In the genomic region with DNA sequence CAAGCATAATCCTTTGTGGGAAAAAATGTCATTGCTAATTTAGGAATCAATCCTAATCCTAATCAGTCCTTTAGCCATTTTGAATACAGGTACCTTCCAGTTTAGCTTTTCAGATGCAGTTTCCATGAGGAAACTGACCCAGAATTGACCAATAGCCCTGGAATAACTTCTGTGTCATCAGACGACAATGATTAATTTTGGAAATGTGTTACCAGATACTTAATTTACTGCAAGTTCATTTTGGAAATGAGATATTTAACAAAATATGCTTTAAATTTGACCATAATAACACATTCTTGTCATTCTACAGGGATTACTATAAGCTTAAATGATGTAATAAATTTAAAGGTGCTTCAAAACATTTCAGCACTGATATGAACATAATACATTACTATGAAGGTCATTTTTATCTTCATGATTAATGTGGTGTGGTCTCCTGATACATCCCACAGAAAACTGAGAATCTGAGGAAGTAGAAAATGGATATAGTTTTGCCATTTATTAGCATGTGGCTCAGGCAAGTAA, we compare ENCODE assay signal across 25 cellular contexts.
A peak's percentile ranks its signal among the peaks of the same experiment; 100 is the strongest.
DNase-seq lines count a peak whose midpoint lies in the region; ATAC-seq and TF ChIP-seq lines count a peak whose summit lies in the region.
"Had no signal": no experiment of that assay in that cellular context is flagged by ENCODE, and none has a peak within 500 bp of the region (broad histone marks: within the 10 kb centered on the region; RNA-seq: fewer than 3 reads in every experiment).

No MANE protein-coding gene starts in this region.

- no peak overlapping the region for H3K27ac ChIP-seq in ovary
- H3K27ac ChIP-seq: BLaER1 treated with 17β-estradiol and CSF1 and Interleukin-3, amounts not matched to agents 10 nM and 100 nM; SJCRH30 had no signal

- peak; percentile 47 for DNase-seq in A172 (ENCODE audit: low spot score)
- peak; percentile 2 for DNase-seq in HS-5 (ENCODE audit: low read depth)
- DNase-seq in fibroblast of the aortic adventitia (ENCODE audit: low read depth): peak; percentile 74
- no peak for DNase-seq in omental fat pad (ENCODE audit: low spot score)
- no peak for DNase-seq in NCI-H1436 (lab: John Stamatoyannopoulos, UW)
- DNase-seq in DMS 273 treated with DMSO at 0.1 percent for 48 hours (lab: John Stamatoyannopoulos, UW): no peak
- DNase-seq in ovary: no peak
- DNase-seq: 8988T; AML-193; Caco-2; CD4-positive, alpha-beta memory T cell; DMS79 treated with DMSO at 0.1 percent for 48 hours; GF-D8; KBM-7; MV-4-11; NCI-H1105; NCI-H146; NCI-H1930; NCI-H2107; NCI-H446; NCI-H524 treated with DMSO at 0.1 percent for 48 hours; NCI-H774; SJCRH30 had no signal

- 76 to 85% (median 81%) methylated on average over 1 of the region's 1 CpG for WGBS in ovary, 3 donors

- ATAC-seq in omental fat pad (ENCODE audit: low FRiP score) (peak; percentile 61), HG02870 (IDR thresholded peaks at IDR 0.05; ENCODE audit: unreplicated experiment) (no peak)

- TF ChIP-seq CTCF in fibroblast of the aortic adventitia (IDR thresholded peaks at IDR 0.05; ENCODE audit: insufficient read depth, low read length) (no peak), omental fat pad (IDR thresholded peaks at IDR 0.05) (no peak), ovary (IDR thresholded peaks at IDR 0.05) (no peak)

- TF ChIP-seq POLR2A in ovary (IDR thresholded peaks at IDR 0.05): no peak

- H3K4me1 ChIP-seq in ovary (ENCODE audit: insufficient read depth): peaks cover 7% of the 10 kb centered on the region

- no peak for TF ChIP-seq EP300 in ovary (IDR thresholded peaks at IDR 0.05)

- H3K36me3 ChIP-seq in ovary: no peaks in the 10 kb centered on the region
- H3K36me3 ChIP-seq: BLaER1 treated with 17β-estradiol and CSF1 and Interleukin-3, amounts not matched to agents 10 nM and 100 nM; SJCRH30 had no signal

- no peaks in the 10 kb centered on the region for H3K9me3 ChIP-seq in ovary
- H3K9me3 ChIP-seq: BLaER1 treated with 17β-estradiol and CSF1 and Interleukin-3, amounts not matched to agents 10 nM and 100 nM; Caco-2 had no signal

- intact Hi-C loops in ovary (cut with DNase I): no loop called here

- H3K4me3 ChIP-seq in fibroblast of the aortic adventitia (ENCODE audit: low read depth, low read length) (no peak overlapping the region), ovary (no peak overlapping the region)
- H3K4me3 ChIP-seq: BLaER1 treated with 17β-estradiol and CSF1 and Interleukin-3, amounts not matched to agents 10 nM and 100 nM; SJCRH30 had no signal

- H3K27me3 ChIP-seq in ovary: no peaks in the 10 kb centered on the region
- H3K27me3 ChIP-seq: BLaER1 treated with 17β-estradiol and CSF1 and Interleukin-3, amounts not matched to agents 10 nM and 100 nM; SJCRH30 had no signal

Comparison
In these comparisons a context has a peak if more than half of its experiments do, and no peak if none do; other contexts are left out.
1. DNase-seq: peak in A172 (single experiment), HS-5 (single experiment) and fibroblast of the aortic adventitia (single experiment); none in omental fat pad (single experiment), NCI-H1436 (single experiment), DMS 273 treated with DMSO at 0.1 percent for 48 hours (single experiment) and ovary (0 of 5).